ENCODE assay signal across 1 cellular context in genomic region chr2:202015471-202015870, GRCh38.
TF ChIP-seq lines count a peak whose summit lies in the region.

No MANE protein-coding gene starts in this region.

TF ChIP-seq in IMR-90, 13 proteins besides CTCF, POLR2A, EP300 and RAD21 (continued from another document):
- TF ChIP-seq ELK1 (IDR thresholded peaks at IDR 0.05; ENCODE audit: borderline replicate concordance, low read depth, low read length) (no peak), SMC3 (IDR thresholded peaks at IDR 0.05; ENCODE audit: low read depth, low read length) (no peak), NFE2L2 (IDR thresholded peaks at IDR 0.05; ENCODE audit: low read depth, low read length) (no peak), RFX5 (IDR thresholded peaks at IDR 0.05; ENCODE audit: low read depth, low read length) (no peak), CHD1 (IDR thresholded peaks at IDR 0.05; ENCODE audit: low read depth, low read length) (no peak), RCOR1 (IDR thresholded peaks at IDR 0.05; ENCODE audit: insufficient replicate concordance, low read length) (no peak), MAZ (IDR thresholded peaks at IDR 0.05; ENCODE audit: borderline replicate concordance, low read depth, low read length) (no peak), CEBPB (IDR thresholded peaks at IDR 0.05; ENCODE audit: low read depth, low read length) (no peak)
